Comparison of ENCODE assay signal across 8 cellular contexts in genomic region chr17:60392845-60393702, GRCh38. TPM values are rescaled to one million over a fixed set of nuclear protein-coding genes. Genes with fewer than 3 reads are reported as not detected.
A peak's percentile ranks its signal among the peaks of the same experiment; 100 is the strongest.
DNase-seq lines count a peak whose midpoint lies in the region; ATAC-seq and TF ChIP-seq lines count a peak whose summit lies in the region.

No MANE protein-coding gene starts in this region.

- no peaks in the 10 kb centered on the region for H3K36me3 Mint-ChIP-seq in activated CD4-positive, alpha-beta memory T cell treated with anti-CD3 and anti-CD28 coated beads, Interleukin-2, amount 10 ng/mL, durations not matched to agents 7 days and 5 days (ENCODE audit: low read depth)
- H3K36me3 Mint-ChIP-seq in nephron progenitor cell (ENCODE audit: low read depth), result no peaks in the 10 kb centered on the region

- CTCF ChIA-PET in activated CD4-positive, alpha-beta memory T cell treated with anti-CD3 and anti-CD28 coated beads, Interleukin-2, amount 10 ng/mL, durations not matched to agents 7 days and 5 days (lab: Charles Lee), result interaction anchor here (1.3 to 1.8 kb wide), 2 partner anchors 10 to 162 kb away, joined by 5 read pairs; no protein-coding TSS in a partner anchor

- H3K36me3 ChIP-seq in esophagus (ENCODE audit: control insufficient read depth in 2 of 2, insufficient read depth in 2 of 2, low read length in 1 of 2) (no peaks in the 10 kb centered on the region), uterus (no peaks in the 10 kb centered on the region)

- no peak for TF ChIP-seq POLR2A in uterus (IDR thresholded peaks at IDR 0.05)

- H3K27ac ChIP-seq in esophagus (ENCODE audit: low read depth in 2 of 2, low read length in 1 of 2) (peak overlapping the region; percentile 91 to 98), uterus (peak overlapping the region; percentile 89 to 96)

- no peaks in the 10 kb centered on the region for H3K9me3 Mint-ChIP-seq in activated CD4-positive, alpha-beta memory T cell treated with anti-CD3 and anti-CD28 coated beads, Interleukin-2, amount 10 ng/mL, durations not matched to agents 7 days and 5 days
- H3K9me3 Mint-ChIP-seq in nephron progenitor cell, result no peaks in the 10 kb centered on the region

- intact Hi-C loops in uterus (cut with DNase I; ENCODE audit: low total_unique reads), result no loop called here

- peaks cover 0 to 2% of the 10 kb centered on the region in 2 donors for H3K4me1 ChIP-seq in esophagus (ENCODE audit: control insufficient read depth in 2 of 2, insufficient read depth in 2 of 2, low read length in 1 of 2)
- no peaks in the 10 kb centered on the region for H3K4me1 ChIP-seq in uterus

- H3K9me3 ChIP-seq in esophagus (ENCODE audit: control insufficient read depth in 2 of 2, insufficient read depth in 1 of 2, low read depth in 1 of 2, low read length in 1 of 2) (no peaks in the 10 kb centered on the region), uterus (no peaks in the 10 kb centered on the region)

- WGBS in esophagus, 2 donors, result 19% methylated on average over 17 of the region's 17 CpGs

- POLR2A ChIA-PET in activated CD4-positive, alpha-beta memory T cell treated with anti-CD3 and anti-CD28 coated beads, Interleukin-2, amount 10 ng/mL, durations not matched to agents 7 days and 5 days (lab: Charles Lee), result interaction anchor here (0.8 to 2.6 kb wide), 12 partner anchors 7 to 284 kb away, joined by 3 to 17 read pairs (median 4); partner anchors contain the start of genes BCAS3 and PPM1D

- ATAC-seq in GM19455 (IDR thresholded peaks at IDR 0.05; ENCODE audit: unreplicated experiment) (peak; percentile 2), HG03460 (IDR thresholded peaks at IDR 0.05; ENCODE audit: unreplicated experiment) (no peak)

- H3K27ac Mint-ChIP-seq in activated CD4-positive, alpha-beta memory T cell treated with anti-CD3 and anti-CD28 coated beads, Interleukin-2, amount 10 ng/mL, durations not matched to agents 7 days and 5 days, result peak overlapping the region; percentile 90
- peak overlapping the region; percentile 86 for H3K27ac Mint-ChIP-seq in nephron progenitor cell

- peak; percentile 64 for DNase-seq in ACHN
- DNase-seq in NCI-H2227 (lab: John Stamatoyannopoulos, UW; ENCODE audit: unreplicated experiment), result peak; percentile 61
- peak; percentile 40 for DNase-seq in activated CD4-positive, alpha-beta memory T cell treated with anti-CD3 and anti-CD28 coated beads, Interleukin-2, amount 10 ng/mL, durations not matched to agents 7 days and 5 days
- no peak for DNase-seq in nephron progenitor cell
- peak in 1 of 2 donors; percentile 31 for DNase-seq in uterus

- H3K27me3 Mint-ChIP-seq in activated CD4-positive, alpha-beta memory T cell treated with anti-CD3 and anti-CD28 coated beads, Interleukin-2, amount 10 ng/mL, durations not matched to agents 7 days and 5 days, result no peaks in the 10 kb centered on the region
- H3K27me3 Mint-ChIP-seq in nephron progenitor cell (ENCODE audit: low read depth, poor library complexity), result no peaks in the 10 kb centered on the region

- H3K4me3 Mint-ChIP-seq in activated CD4-positive, alpha-beta memory T cell treated with anti-CD3 and anti-CD28 coated beads, Interleukin-2, amount 10 ng/mL, durations not matched to agents 7 days and 5 days, result peak overlapping the region; percentile 94
- peak overlapping the region; percentile 94 for H3K4me3 Mint-ChIP-seq in nephron progenitor cell

- H3K27me3 ChIP-seq in esophagus (ENCODE audit: control insufficient read depth in 1 of 2, insufficient read depth in 2 of 2, low read length in 2 of 2) (no peaks in the 10 kb centered on the region), uterus (no peaks in the 10 kb centered on the region)

- no peak for TF ChIP-seq CTCF in nephron progenitor cell (IDR thresholded peaks at IDR 0.05)
- no peak for TF ChIP-seq CTCF in uterus (IDR thresholded peaks at IDR 0.05)

- H3K4me1 Mint-ChIP-seq in activated CD4-positive, alpha-beta memory T cell treated with anti-CD3 and anti-CD28 coated beads, Interleukin-2, amount 10 ng/mL, durations not matched to agents 7 days and 5 days, result peaks cover 50% of the 10 kb centered on the region
- peaks cover 37% of the 10 kb centered on the region for H3K4me1 Mint-ChIP-seq in nephron progenitor cell

- H3K4me3 ChIP-seq in esophagus (ENCODE audit: low read depth in 1 of 2, low read length in 2 of 2) (peak overlapping the region; percentile 74 to 78), uterus (peak overlapping the region; percentile 88 to 93)

- in situ Hi-C loops in ACHN (cut with HindIII; ENCODE audit: low pct_ligation_motif_present, low pct_unique_long_range_greater_than_20kb, low sequenced_read_pairs), result no loop called here

RNA-seq across cellular contexts. Expression of gene USP32, which starts 1.1 kb away (rescaled TPM):
- 10 to 100 TPM; 35.8 to 40.1 TPM for total RNA-seq in activated CD4-positive, alpha-beta memory T cell treated with anti-CD3 and anti-CD28 coated beads, Interleukin-2, amount 10 ng/mL, durations not matched to agents 7 days and 5 days
- polyA plus RNA-seq in esophagus, result 10 to 100 TPM in 1 of 2 donors, 1 to 10 TPM in 1; 9.5 to 16.1 TPM
- total RNA-seq in uterus, result 10 to 100 TPM; 28.4 to 54.1 (median 43.1) TPM

RNA-seq across cellular contexts. Expression of gene CHCT1, which starts 29.2 kb away (rescaled TPM):
- not detected for total RNA-seq in activated CD4-positive, alpha-beta memory T cell treated with anti-CD3 and anti-CD28 coated beads, Interleukin-2, amount 10 ng/mL, durations not matched to agents 7 days and 5 days
- polyA plus RNA-seq in esophagus, result under 1 TPM in 1 of 2 donors, not detected in 1; 0.08 TPM
- not detected for total RNA-seq in uterus
